8 cellular contexts compared by ENCODE assay signal in the genomic region with DNA sequence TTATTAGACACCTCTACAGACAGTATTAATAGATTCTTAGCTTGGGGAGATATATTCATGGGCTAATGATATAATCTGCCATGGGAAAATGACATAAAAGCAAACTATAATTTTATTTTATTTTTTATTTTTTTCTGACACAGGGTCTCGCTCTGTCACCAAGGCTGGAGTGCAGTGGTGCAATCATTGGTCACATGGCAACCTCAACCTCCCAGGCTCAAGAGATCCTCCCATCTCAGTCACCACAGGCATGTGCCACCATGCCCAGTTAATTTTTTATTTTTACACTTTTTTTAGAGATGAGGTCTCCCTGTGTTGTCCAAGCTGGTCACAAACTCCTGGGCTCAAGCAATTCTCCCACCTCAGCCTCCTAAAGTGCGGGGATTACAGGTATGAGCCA. TPM values are rescaled to one million over a fixed set of nuclear protein-coding genes. Genes with fewer than 3 reads are reported as not detected.
DNase-seq lines count a peak whose midpoint lies in the region; ATAC-seq and TF ChIP-seq lines count a peak whose summit lies in the region.

No MANE protein-coding gene starts in this region.

- H3K9me2 ChIP-seq in PC-9 (ENCODE audit: insufficient read depth): no peaks in the 10 kb centered on the region

- TF ChIP-seq CTCF in PC-9 (conservative IDR thresholded peaks at IDR 0.05) (no peak), fibroblast of lung (conservative IDR thresholded peaks at IDR 0.05 in 1 of 2, IDR thresholded peaks at IDR 0.05 in 1 of 2; ENCODE audit: low read depth in 1 of 2, low read length in 2 of 2) (no peak)

- H4K20me1 ChIP-seq in PC-9 (ENCODE audit: insufficient read depth) (peaks cover 100% of the 10 kb centered on the region), fibroblast of lung (ENCODE audit: control insufficient read depth, extremely low read depth, insufficient read depth, low read length) (peaks cover 29% of the 10 kb centered on the region)

- H3K4me2 ChIP-seq in PC-9 (no peak overlapping the region), fibroblast of lung (ENCODE audit: extremely low read depth, insufficient read depth, low read length) (peak overlapping the region; percentile 95)

- H3K27me3 ChIP-seq in PC-9 (ENCODE audit: insufficient read depth, low read depth) (no peaks in the 10 kb centered on the region), fibroblast of lung (ENCODE audit: control insufficient read depth, insufficient read depth, low read length) (no peaks in the 10 kb centered on the region)

- BruUV-seq in PC-9 (replicated peaks; lab: Mats Ljungman, UMichigan): no TSS peak

- H3K27ac ChIP-seq in PC-9 (peak overlapping the region; percentile 14), fibroblast of lung (ENCODE audit: insufficient read depth, low read length) (no peak overlapping the region)

- H3K79me2 ChIP-seq in PC-9 (ENCODE audit: low read depth) (peaks cover 100% of the 10 kb centered on the region), fibroblast of lung (ENCODE audit: control insufficient read depth, insufficient read depth, low read length) (peaks cover 100% of the 10 kb centered on the region)

- H3K36me3 ChIP-seq in PC-9 (ENCODE audit: low read depth) (peaks cover 31% of the 10 kb centered on the region), fibroblast of lung (ENCODE audit: control insufficient read depth, insufficient read depth, low read length) (no peaks in the 10 kb centered on the region)

- DNase-seq in H4 (ENCODE audit: low spot score) (peak; percentile 23), PC-9 (no peak), fibroblast of lung (ENCODE audit: low read depth in 2 of 2) (peak; percentile 29 to 43), renal cortical epithelial cell (ENCODE audit: low read depth) (peak; percentile 74), COR-L47 (lab: John Stamatoyannopoulos, UW) (no peak), Ammon's horn (ENCODE audit: low spot score) (no peak), 8988T (no peak)

- H3K9ac ChIP-seq in fibroblast of lung (ENCODE audit: insufficient read depth, low read length): no peak overlapping the region

- intact Hi-C loops in PC-9 (cut with micrococcal nuclease; ENCODE audit: unreplicated experiment): loop anchor here (10.0 kb wide), 1 partner anchor 106 kb away; no protein-coding TSS in a partner anchor

- no peak for ATAC-seq in HG02885 (IDR thresholded peaks at IDR 0.05; ENCODE audit: poor library complexity, unreplicated experiment)

- peaks cover 85% of the 10 kb centered on the region for H3K4me1 ChIP-seq in PC-9 (replicated peaks; ENCODE audit: insufficient read depth)
- peaks cover 19% of the 10 kb centered on the region for H3K4me1 ChIP-seq in fibroblast of lung (ENCODE audit: control insufficient read depth, extremely low read depth, insufficient read depth, low read length)

- no peaks in the 10 kb centered on the region; the same call in 1 of the 2 replicates for H3K9me3 ChIP-seq in PC-9 (ENCODE audit: insufficient read depth, low read depth)
- no peaks in the 10 kb centered on the region for H3K9me3 ChIP-seq in fibroblast of lung (ENCODE audit: control insufficient read depth, insufficient read depth, low read depth, low read length)

- CTCF ChIA-PET in PC-9 (lab: Charles Lee): no interaction called here

- POLR2A ChIA-PET in PC-9 (lab: Charles Lee; ENCODE audit: unreplicated experiment): interaction anchor here (0.6 kb wide), 1 partner anchor 82 kb away, joined by 4 read pairs; no protein-coding TSS in a partner anchor

- no peak overlapping the region for H3K4me3 ChIP-seq in PC-9
- H3K4me3 ChIP-seq in fibroblast of lung (replicated peaks in 1 of 4; ENCODE audit: control extremely low read depth in 1 of 4, insufficient read depth in 1 of 4, low read depth in 3 of 4, low read length in 4 of 4): peak overlapping the region in 1 of 4 experiments; percentile 40

- H2AFZ ChIP-seq in PC-9 (no peak overlapping the region), fibroblast of lung (ENCODE audit: low read length) (no peak overlapping the region)

- peaks cover 97% of the 10 kb centered on the region for H3F3A ChIP-seq in PC-9 (ENCODE audit: insufficient read depth, low read depth)

RNA-seq across cellular contexts. Expression of a gene that starts 39.3 kb away (rescaled TPM):
- 120 and 187 TPM in 2 replicates for total RNA-seq in H4 (2014; rRNA removed; shearing (Covaris generic))
- total RNA-seq in PC-9 (2021): 342 and 343 TPM in 2 replicates
- total RNA-seq in fibroblast of lung: 238 and 560 TPM in 2 replicates
- polyA plus RNA-seq in fibroblast of lung: 1,270 and 1,326 TPM in 2 replicates
- polyA plus RNA-seq in fibroblast of lung (2012): 760 and 795 TPM in 2 replicates
- polyA minus RNA-seq in fibroblast of lung (ENCODE audit: low replicate concordance): 787 and 926 TPM in 2 replicates
- 168 and 604 TPM in 2 replicates for total RNA-seq in renal cortical epithelial cell

Comparison
In these comparisons a context has a peak if more than half of its experiments do, and no peak if none do; other contexts are left out.
1. DNase-seq: peak in H4 (single experiment), fibroblast of lung (2 of 2) and renal cortical epithelial cell (single experiment); none in PC-9 (0 of 2), COR-L47 (single experiment), Ammon's horn (single experiment) and 8988T (single experiment).